8 cellular contexts compared by ENCODE assay signal in genomic region chr1:35715568-35716002, GRCh38. TPM values are rescaled to one million over a fixed set of nuclear protein-coding genes. Genes with fewer than 3 reads are reported as not detected.
DNase-seq lines count a peak whose midpoint lies in the region; ATAC-seq, FAIRE-seq and TF ChIP-seq lines count a peak whose summit lies in the region.

No MANE protein-coding gene starts in this region.

- POLR2A ChIA-PET in BJ (lab: Charles Lee): interaction anchor here (1.0 kb wide), 1 partner anchor 151 kb away, joined by 3 read pairs; no protein-coding TSS in a partner anchor

- H3K4me3 ChIP-seq in BJ (ENCODE audit: low read depth, low read length) (no peak overlapping the region), right cardiac atrium (ENCODE audit: low read length) (no peak overlapping the region), small intestine (ENCODE audit: low read depth in 1 of 2, low read length in 2 of 2) (no peak overlapping the region)

- no peak for FAIRE-seq in small intestine (lab: Jason Lieb, UNC)

- CTCF ChIA-PET in BJ (lab: Yijun Ruan, JAX): interaction anchor here (0.6 to 7.6 kb wide), 30 partner anchors 8 to 281 kb away, joined by 3 to 75 read pairs (median 6); partner anchors contain the start of genes CLSPN and TFAP2E

- intact Hi-C loops in right cardiac atrium (cut with DNase I): loop anchor here in 1 of 4 donors (10.0 kb wide), 1 partner anchor 71 kb away; the partner anchor contains the start of gene PSMB2

- no peak overlapping the region for H3K27ac ChIP-seq in right cardiac atrium (ENCODE audit: low read length)
- no peak overlapping the region for H3K27ac ChIP-seq in small intestine (ENCODE audit: low read depth in 1 of 2, low read length in 1 of 2)

- H3K27me3 ChIP-seq in BJ (ENCODE audit: control insufficient read depth, insufficient read depth, low read length): no peaks in the 10 kb centered on the region
- no peaks in the 10 kb centered on the region for H3K27me3 ChIP-seq in right cardiac atrium (ENCODE audit: control insufficient read depth, insufficient read depth)
- H3K27me3 ChIP-seq in small intestine (ENCODE audit: control insufficient read depth in 2 of 2, insufficient read depth in 2 of 2, low read length in 2 of 2): no peaks in the 10 kb centered on the region

- DNase-seq in BJ (ENCODE audit: low read depth): no peak
- DNase-seq in NCI-H146 treated with DMSO at 0.1 percent for 48 hours (lab: John Stamatoyannopoulos, UW; ENCODE audit: unreplicated experiment): peak; percentile 1
- DNase-seq in T-helper 2 cell: peak; percentile 45 to 84 (median 65)
- peak in 54 of 56 donors; percentile 13 to 81 (median 58) for DNase-seq in amygdala (lab: John Stamatoyannopoulos, UW)
- DNase-seq in right cardiac atrium: peak; percentile 68 to 87 (median 86)
- peak; percentile 84 for DNase-seq in small intestine

- peaks cover 2% of the 10 kb centered on the region for H3K4me1 ChIP-seq in right cardiac atrium (ENCODE audit: control insufficient read depth, insufficient read depth, low read length)
- H3K4me1 ChIP-seq in small intestine (ENCODE audit: control insufficient read depth in 2 of 2, insufficient read depth in 1 of 2, low read depth in 1 of 2, low read length in 1 of 2): no peaks in the 10 kb centered on the region

- peaks cover 7% of the 10 kb centered on the region for H3K36me3 ChIP-seq in BJ (ENCODE audit: control insufficient read depth, insufficient read depth, low read length)
- H3K36me3 ChIP-seq in small intestine (ENCODE audit: control insufficient read depth in 2 of 2, insufficient read depth in 2 of 2, low read length in 2 of 2): no peaks in the 10 kb centered on the region

- WGBS in right cardiac atrium: 38% methylated on average over 15 of the region's 15 CpGs
- WGBS in small intestine, 3 donors: 31 to 36% (median 35%) methylated on average over 14 to 15 of the region's 15 CpGs

- H3K9me3 ChIP-seq in right cardiac atrium (ENCODE audit: control insufficient read depth, low read length): no peaks in the 10 kb centered on the region
- H3K9me3 ChIP-seq in small intestine (ENCODE audit: control insufficient read depth, low read depth): no peaks in the 10 kb centered on the region

- peak; percentile 50 for ATAC-seq in GM19452 (IDR thresholded peaks at IDR 0.05; ENCODE audit: unreplicated experiment)
- peak; percentile 30 to 45 for ATAC-seq in right cardiac atrium
- ATAC-seq in HG03097 (IDR thresholded peaks at IDR 0.05; ENCODE audit: low FRiP score, unreplicated experiment): no peak

- peak; percentile 94 for TF ChIP-seq CTCF in BJ (IDR thresholded peaks at IDR 0.05; ENCODE audit: insufficient read depth, low read depth, low read length)

RNA-seq across cellular contexts. Expression of gene C1orf216, which starts 3.1 kb away (rescaled TPM):
- polyA plus RNA-seq in BJ (2011; rRNA removed) (18.2 and 18.6 TPM in 2 replicates), right cardiac atrium (9.3 TPM), small intestine (1 to 10 TPM; 1.1 to 7.5 (median 1.9) TPM)
- 16.1 and 18.5 TPM in 2 replicates for polyA minus RNA-seq in BJ (2011; rRNA and poly(A)+ RNA removed)
- total RNA-seq in right cardiac atrium: 10 to 100 TPM; 15.1 to 19.6 (median 16.3) TPM

RNA-seq across cellular contexts. Expression of gene CLSPN, which starts 54.2 kb away (rescaled TPM):
- polyA plus RNA-seq in BJ (2011; rRNA removed) (2.4 and 4.1 TPM in 2 replicates), right cardiac atrium (0.16 TPM), small intestine (1 to 10 TPM in 1 of 3 donors, under 1 TPM in 2; 0.27 to 3.5 (median 0.67) TPM)
- polyA minus RNA-seq in BJ (2011; rRNA and poly(A)+ RNA removed): 3.5 and 4.0 TPM in 2 replicates
- 1 to 10 TPM in 1 of 4 donors, under 1 TPM in 3; 0.22 to 1.8 (median 0.44) TPM for total RNA-seq in right cardiac atrium
